In genomic region chr9:2857564-2858198, GRCh38 we compare ENCODE assay signal across 8 cellular contexts. TPM values are rescaled to one million over a fixed set of nuclear protein-coding genes. Genes with fewer than 3 reads are reported as not detected.
A peak's percentile ranks its signal among the peaks of the same experiment; 100 is the strongest.
DNase-seq lines count a peak whose midpoint lies in the region; ATAC-seq and TF ChIP-seq lines count a peak whose summit lies in the region.

No MANE protein-coding gene starts in this region.

- H3K9me3 Mint-ChIP-seq in Caco-2 (ENCODE audit: unreplicated experiment), result no peaks in the 10 kb centered on the region
- H3K9me3 Mint-ChIP-seq in mesothelial cell of epicardium, result no peaks in the 10 kb centered on the region

- intact Hi-C loops in Caco-2 (cut with micrococcal nuclease; ENCODE audit: unreplicated experiment), result loop anchor here (1.0 kb wide), 3 partner anchors 98 to 584 kb away; no protein-coding TSS in a partner anchor

- POLR2A ChIA-PET in Caco-2 (lab: Charles Lee), result interaction anchor here (1.1 kb wide), 1 partner anchor 14 kb away, joined by 3 read pairs; the partner anchor contains the start of gene PUM3

- H3K36me3 ChIP-seq in Caco-2 (ENCODE audit: control insufficient read depth, insufficient read depth, low read length), result no peaks in the 10 kb centered on the region
- no peaks in the 10 kb centered on the region for H3K36me3 ChIP-seq in effector memory CD4-positive, alpha-beta T cell (ENCODE audit: control insufficient read depth, insufficient read depth, low read length)

- H3K36me3 Mint-ChIP-seq in Caco-2 (ENCODE audit: insufficient read depth, unreplicated experiment), result no peaks in the 10 kb centered on the region
- no peaks in the 10 kb centered on the region for H3K36me3 Mint-ChIP-seq in mesothelial cell of epicardium

- H3K4me3 Mint-ChIP-seq in Caco-2 (ENCODE audit: unreplicated experiment) (no peak overlapping the region), mesothelial cell of epicardium (no peak overlapping the region)

- H3K27ac Mint-ChIP-seq in Caco-2 (ENCODE audit: unreplicated experiment) (no peak overlapping the region), mesothelial cell of epicardium (no peak overlapping the region)

- CTCF ChIA-PET in Caco-2 (lab: Charles Lee), result interaction anchor here (0.7 to 1.4 kb wide), 3 partner anchors 14 to 584 kb away, joined by 3 to 10 read pairs (median 3); partner anchors contain the start of gene PUM3

- ATAC-seq in GM19452 (IDR thresholded peaks at IDR 0.05; ENCODE audit: unreplicated experiment) (peak; percentile 88), HG03469 (IDR thresholded peaks at IDR 0.05; ENCODE audit: unreplicated experiment) (peak; percentile 93)

- no peaks in the 10 kb centered on the region for H3K4me1 Mint-ChIP-seq in Caco-2 (ENCODE audit: low read depth, unreplicated experiment)
- no peaks in the 10 kb centered on the region for H3K4me1 Mint-ChIP-seq in mesothelial cell of epicardium

- BruUV-seq in Caco-2 (replicated peaks; lab: Mats Ljungman, UMichigan), result no TSS peak

- no peaks in the 10 kb centered on the region for H3K9me3 ChIP-seq in Caco-2
- no peaks in the 10 kb centered on the region for H3K9me3 ChIP-seq in effector memory CD4-positive, alpha-beta T cell (ENCODE audit: control insufficient read depth, low read length)

- H3K27ac ChIP-seq in effector memory CD4-positive, alpha-beta T cell (ENCODE audit: insufficient read depth, low read length, poor library complexity, severe bottlenecking), result no peak overlapping the region

- H3K27me3 Mint-ChIP-seq in Caco-2 (ENCODE audit: insufficient read depth, unreplicated experiment) (peaks cover 19% of the 10 kb centered on the region), mesothelial cell of epicardium (ENCODE audit: low read depth) (peaks cover 39% of the 10 kb centered on the region)

- H3K27me3 ChIP-seq in Caco-2 (replicated peaks; ENCODE audit: control insufficient read depth, insufficient read depth, low read length), result no peaks in the 10 kb centered on the region
- H3K27me3 ChIP-seq in effector memory CD4-positive, alpha-beta T cell (replicated peaks; ENCODE audit: control insufficient read depth, insufficient read depth, low read length, poor library complexity, severe bottlenecking), result peaks cover 3% of the 10 kb centered on the region

- TF ChIP-seq CTCF in Caco-2 (IDR thresholded peaks at IDR 0.05; ENCODE audit: insufficient read depth in 1 of 2, low read depth in 1 of 2, low read length in 1 of 2, severe bottlenecking in 1 of 2, unreplicated experiment in 1 of 2), result peak; percentile 52 to 62
- TF ChIP-seq CTCF in mesothelial cell of epicardium (IDR thresholded peaks at IDR 0.05; ENCODE audit: unreplicated experiment), result peak; percentile 69

- no peak overlapping the region for H3K4me3 ChIP-seq in Caco-2 (ENCODE audit: low read depth, low read length)
- H3K4me3 ChIP-seq in effector memory CD4-positive, alpha-beta T cell (ENCODE audit: insufficient read depth, low read depth, low read length, poor library complexity, severe bottlenecking), result no peak overlapping the region

- DNase-seq in Caco-2 (peak; percentile 40 to 65), NCI-H526 (lab: John Stamatoyannopoulos, UW) (peak; percentile 54 to 87), mesothelial cell of epicardium (ENCODE audit: low spot score in 2 of 2, unreplicated experiment in 2 of 2) (peak; percentile 42 to 71)
- DNase-seq in activated CD4-positive, alpha-beta T cell treated with anti-CD3 and anti-CD28 coated beads, Interleukin-2, amount 50 U/mL, for 24 hours (ENCODE audit: low read depth in 1 of 2, low spot score in 1 of 2), result peak; percentile 19 to 61
- peak in 2 of 3 donors; percentile 25 to 46 for DNase-seq in effector memory CD4-positive, alpha-beta T cell
- DNase-seq in stimulated activated CD8-positive, alpha-beta memory T cell treated with anti-CD3 and anti-CD28 coated beads, Interleukin-4, amount 100 ng/mL, for 4 hours (ENCODE audit: low read depth in 2 of 2, low spot score in 1 of 2), result peak; percentile 12 to 24

- no peaks in the 10 kb centered on the region for H3K4me1 ChIP-seq in Caco-2
- H3K4me1 ChIP-seq in effector memory CD4-positive, alpha-beta T cell (ENCODE audit: control insufficient read depth, insufficient read depth, low read length, poor library complexity, severe bottlenecking), result no peaks in the 10 kb centered on the region

RNA-seq across cellular contexts. Expression of gene PUM3, which starts 13.8 kb away (rescaled TPM):
- total RNA-seq in Caco-2 (2022), result 64.2 and 65.4 TPM in 2 replicates
- total RNA-seq in mesothelial cell of epicardium, result 49.5 to 58.6 TPM (median 53.0 TPM) in 3 replicates

Comparison
In these comparisons a context has a peak if more than half of its experiments do, and no peak if none do; other contexts are left out.
1. DNase-seq: peak in every context shown above with its lines; median percentile 70 in NCI-H526; 56 in mesothelial cell of epicardium; 52 in Caco-2; 40 in activated CD4-positive, alpha-beta T cell treated with anti-CD3 and anti-CD28 coated beads, Interleukin-2, amount 50 U/mL, for 24 hours; 36 in effector memory CD4-positive, alpha-beta T cell; 18 in stimulated activated CD8-positive, alpha-beta memory T cell treated with anti-CD3 and anti-CD28 coated beads, Interleukin-4, amount 100 ng/mL, for 4 hours.